8 cellular contexts compared by ENCODE assay signal in the genomic region with DNA sequence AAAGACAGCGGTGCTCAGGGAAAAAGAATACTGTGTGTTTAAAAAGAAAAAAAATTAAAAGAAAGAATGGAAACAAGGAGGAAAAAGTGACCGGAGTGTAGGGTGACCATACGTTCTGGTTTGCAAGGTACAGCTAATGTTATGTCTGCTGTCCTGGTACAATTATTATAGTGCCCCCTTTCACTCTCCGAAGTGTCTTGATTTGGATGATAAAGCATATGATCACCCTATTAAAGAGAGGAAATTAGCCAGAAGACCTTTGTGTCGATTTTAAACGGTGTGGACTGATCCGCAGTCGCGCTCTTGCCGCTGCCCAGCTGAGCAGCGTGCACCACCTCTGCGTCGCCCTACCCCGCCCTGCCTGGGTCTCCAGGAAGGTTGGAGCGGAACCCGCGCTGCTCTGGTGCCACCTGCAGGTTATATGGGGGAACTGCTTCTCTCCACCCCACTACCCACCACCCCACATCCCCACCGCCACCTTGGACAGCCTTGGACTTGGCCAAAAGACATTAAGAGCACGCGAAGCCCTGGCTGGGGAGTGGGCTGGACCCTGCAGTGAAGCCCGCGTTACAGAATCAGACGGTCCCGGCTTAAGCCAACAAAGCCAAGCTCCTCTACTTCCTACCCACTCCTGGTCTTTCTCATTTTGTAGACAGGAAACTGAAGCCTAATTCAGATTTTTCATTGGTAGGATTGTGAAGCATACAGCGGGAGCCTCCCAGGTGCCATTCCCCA. TPM values are rescaled to one million over a fixed set of nuclear protein-coding genes. Genes with fewer than 3 reads are reported as not detected.
A peak's percentile ranks its signal among the peaks of the same experiment; 100 is the strongest.
DNase-seq lines count a peak whose midpoint lies in the region; ATAC-seq, FAIRE-seq and TF ChIP-seq lines count a peak whose summit lies in the region.

No MANE protein-coding gene starts in this region.

- no peak for FAIRE-seq in frontal cortex (lab: Jason Lieb, UNC)

- peak; percentile 64 for ATAC-seq in GM21390 (IDR thresholded peaks at IDR 0.05; ENCODE audit: unreplicated experiment)

- H3K4me1 Mint-ChIP-seq in CD14-positive monocyte, result peaks cover 9% of the 10 kb centered on the region

- intact Hi-C loops in CD14-positive monocyte (cut with micrococcal nuclease), result loop anchor here (1.0 to 5.0 kb wide), 3 partner anchors 75 to 119 kb away; no protein-coding TSS in a partner anchor

- DNase-seq in CD14-positive monocyte (ENCODE audit: low spot score) (peak; percentile 81), LNCaP clone FGC (ENCODE audit: low read depth) (peak; percentile 15), SHP77 (lab: John Stamatoyannopoulos, UW) (peak; percentile 41 to 80), frontal cortex (ENCODE audit: low spot score in 2 of 2) (peak; percentile 43 to 81), nucleus accumbens (lab: John Stamatoyannopoulos, UW) (peak in 49 of 56 donors; percentile 5 to 76 (median 45)), stromal cell of bone marrow (ENCODE audit: low read depth) (peak; percentile 41)
- DNase-seq in activated effector memory CD4-positive, alpha-beta T cell treated with Interleukin-2 at 50 U/mL for 16 hours, result peak; percentile 63

- H3K4me3 ChIP-seq in LNCaP clone FGC (ENCODE audit: low read depth, low read length), result no peak overlapping the region

- peaks cover 18 to 39% (median 19%) of the 10 kb centered on the region in 3 donors for H3K27me3 Mint-ChIP-seq in CD14-positive monocyte (ENCODE audit: low read depth in 3 of 3)

- peak overlapping the region; percentile 64 to 88 for H3K4me3 Mint-ChIP-seq in CD14-positive monocyte

- H3K27ac Mint-ChIP-seq in CD14-positive monocyte, result peak overlapping the region in 1 of 7 donors; percentile 74

- H3K36me3 Mint-ChIP-seq in CD14-positive monocyte, result no peaks in the 10 kb centered on the region

- peaks cover 0 to 2% (median 0%) of the 10 kb centered on the region in 7 donors for H3K9me3 Mint-ChIP-seq in CD14-positive monocyte

- TF ChIP-seq CTCF in CD14-positive monocyte (IDR thresholded peaks at IDR 0.05) (peak; percentile 95), LNCaP clone FGC (IDR thresholded peaks at IDR 0.05; ENCODE audit: control insufficient read depth, extremely low read depth, insufficient read depth) (peak; percentile 88)

RNA-seq across cellular contexts. Expression of a gene that starts 41.2 kb away (rescaled TPM):
- 10 to 100 TPM; 20.9 to 22.1 TPM for polyA plus RNA-seq in CD14-positive monocyte
- total RNA-seq in frontal cortex, result 79.9 TPM

Comparison
In these comparisons a context has a peak if more than half of its experiments do, and no peak if none do; other contexts are left out.
1. DNase-seq: peak in every context shown above with its lines; median percentile 81 in CD14-positive monocyte; 63 in activated effector memory CD4-positive, alpha-beta T cell treated with Interleukin-2 at 50 U/mL for 16 hours; 62 in frontal cortex; 60 in SHP77; 45 in nucleus accumbens; 41 in stromal cell of bone marrow; 15 in LNCaP clone FGC.